18 cellular contexts compared by ENCODE assay signal in genomic region chr1:61152066-61152465, GRCh38.
DNase-seq lines count a peak whose midpoint lies in the region; ATAC-seq and TF ChIP-seq lines count a peak whose summit lies in the region.
"Had no signal": no experiment of that assay in that cellular context is flagged by ENCODE, and none has a peak within 500 bp of the region (broad histone marks: within the 10 kb centered on the region; RNA-seq: fewer than 3 reads in every experiment).

No MANE protein-coding gene starts in this region.

- H3K4me3 Mint-ChIP-seq in natural killer cell treated with Interleukin-12 subunit alpha and Interleukin-12 subunit beta and Interleukin-15 and Interleukin-18, amount 100 ng/mL, for 72 hours, result no peak overlapping the region
- H3K4me3 Mint-ChIP-seq: activated CD4-positive, alpha-beta T cell treated with anti-CD3 and anti-CD28 coated beads, Interleukin-2, amount 10 ng/mL, durations not matched to agents 24 days and 14 days; activated naive CD8-positive, alpha-beta T cell treated with anti-CD3 and anti-CD28 coated beads, Interleukin-2, amount 10 ng/mL, durations not matched to agents 7 days and 5 days; CD4-positive, CD25-positive, alpha-beta regulatory T cell; naive B cell had no signal

- CTCF ChIA-PET in HEK293T (lab: Yijun Ruan, JAX), result interaction anchor here (0.9 kb wide), 1 partner anchor 46 kb away, joined by 3 read pairs; no protein-coding TSS in a partner anchor

- ATAC-seq in natural killer cell treated with Interleukin-12 subunit alpha and Interleukin-12 subunit beta and Interleukin-15 and Interleukin-18, amount 100 ng/mL, for 72 hours, result no peak
- ATAC-seq: lower lobe of right lung had no signal

- DNase-seq in HEK293T (ENCODE audit: extremely low spot score) (peak; percentile 39), dorsolateral prefrontal cortex (no peak), mucosa of gallbladder (ENCODE audit: low spot score) (peak; percentile 84), hippocampal formation (lab: John Stamatoyannopoulos, UW) (no peak)
- DNase-seq in stimulated activated CD4-positive, alpha-beta T cell treated with anti-CD3 and anti-CD28 coated beads, Interleukin-4, amount 100 ng/mL, for 1 hour, result no peak
- no peak for DNase-seq in activated CD4-positive, alpha-beta T cell treated with anti-CD3 and anti-CD28 coated beads, Interleukin-2, amount 50 U/mL, for 4 hours
- no peak for DNase-seq in natural killer cell treated with Interleukin-12 subunit alpha and Interleukin-12 subunit beta and Interleukin-15 and Interleukin-18, amount 100 ng/mL, for 72 hours (ENCODE audit: low spot score)
- DNase-seq: activated CD4-positive, alpha-beta T cell treated with anti-CD3 and anti-CD28 coated beads, Interleukin-2, amount 10 ng/mL, durations not matched to agents 24 days and 14 days; activated naive CD8-positive, alpha-beta T cell treated with anti-CD3 and anti-CD28 coated beads, Interleukin-2, amount 10 ng/mL, durations not matched to agents 7 days and 5 days; CD4-positive, CD25-positive, alpha-beta regulatory T cell; lower lobe of right lung; naive B cell; NCI-H1694; PC-3; SIG-M5; T-helper 1 cell had no signal

- intact Hi-C loops in dorsolateral prefrontal cortex (cut with DNase I), result no loop called here

- H3K27ac ChIP-seq in dorsolateral prefrontal cortex (peak overlapping the region in 52 of 59 donors; percentile 4 to 87 (median 70)), temporal lobe (ENCODE audit: low read depth, low read length) (peak overlapping the region; percentile 33)
- H3K27ac ChIP-seq: lower lobe of right lung had no signal

- TF ChIP-seq CTCF in dorsolateral prefrontal cortex (IDR thresholded peaks at IDR 0.05 in 54 of 56, conservative IDR thresholded peaks at IDR 0.05 in 2 of 56; ENCODE audit: low read depth in 1 of 56, partially characterized antibody in 56 of 56), result no peak

- H3K4me1 Mint-ChIP-seq in natural killer cell treated with Interleukin-12 subunit alpha and Interleukin-12 subunit beta and Interleukin-15 and Interleukin-18, amount 100 ng/mL, for 72 hours (ENCODE audit: low read depth in 2 of 2), result peaks cover under 1 to 6% of the 10 kb centered on the region in 2 donors
- H3K4me1 Mint-ChIP-seq: naive B cell had no signal

- POLR2A ChIA-PET in HEK293T (lab: Yijun Ruan, JAX), result no interaction called here

- H3K4me3 ChIP-seq in dorsolateral prefrontal cortex, result peak overlapping the region in 1 of 59 donors; percentile 4
- H3K4me3 ChIP-seq: lower lobe of right lung had no signal

- H3K27me3 ChIP-seq in dorsolateral prefrontal cortex, result no peaks in the 10 kb centered on the region

- H3K36me3 Mint-ChIP-seq in natural killer cell treated with Interleukin-12 subunit alpha and Interleukin-12 subunit beta and Interleukin-15 and Interleukin-18, amount 100 ng/mL, for 72 hours, result no peaks in the 10 kb centered on the region
- H3K36me3 Mint-ChIP-seq: activated naive CD8-positive, alpha-beta T cell treated with anti-CD3 and anti-CD28 coated beads, Interleukin-2, amount 10 ng/mL, durations not matched to agents 7 days and 5 days; CD4-positive, CD25-positive, alpha-beta regulatory T cell; naive B cell had no signal

- H3K9me3 Mint-ChIP-seq in natural killer cell treated with Interleukin-12 subunit alpha and Interleukin-12 subunit beta and Interleukin-15 and Interleukin-18, amount 100 ng/mL, for 72 hours, result no peaks in the 10 kb centered on the region
- H3K9me3 Mint-ChIP-seq: activated CD4-positive, alpha-beta T cell treated with anti-CD3 and anti-CD28 coated beads, Interleukin-2, amount 10 ng/mL, durations not matched to agents 24 days and 14 days; activated naive CD8-positive, alpha-beta T cell treated with anti-CD3 and anti-CD28 coated beads, Interleukin-2, amount 10 ng/mL, durations not matched to agents 7 days and 5 days; activated T-helper 2 cell treated with anti-CD3 and anti-CD28 coated beads, Interferon-gamma antibody, Interleukin-2, Interleukin-4, amounts not matched to agents 10 μg/mL and 5 μg/mL and 100 μg/mL, durations not matched to agents 14 hours and 24 hours and 36 hours; CD4-positive, CD25-positive, alpha-beta regulatory T cell; naive B cell had no signal

- H3K27ac Mint-ChIP-seq in natural killer cell treated with Interleukin-12 subunit alpha and Interleukin-12 subunit beta and Interleukin-15 and Interleukin-18, amount 100 ng/mL, for 72 hours, result no peak overlapping the region
- H3K27ac Mint-ChIP-seq: activated CD4-positive, alpha-beta T cell treated with anti-CD3 and anti-CD28 coated beads, Interleukin-2, amount 10 ng/mL, durations not matched to agents 24 days and 14 days; activated naive CD8-positive, alpha-beta T cell treated with anti-CD3 and anti-CD28 coated beads, Interleukin-2, amount 10 ng/mL, durations not matched to agents 7 days and 5 days; activated T-helper 2 cell treated with anti-CD3 and anti-CD28 coated beads, Interferon-gamma antibody, Interleukin-2, Interleukin-4, amounts not matched to agents 10 μg/mL and 5 μg/mL and 100 μg/mL, durations not matched to agents 14 hours and 24 hours and 36 hours; CD4-positive, CD25-positive, alpha-beta regulatory T cell; naive B cell had no signal

- peaks cover 30 to 50% of the 10 kb centered on the region in 2 donors for H3K27me3 Mint-ChIP-seq in natural killer cell treated with Interleukin-12 subunit alpha and Interleukin-12 subunit beta and Interleukin-15 and Interleukin-18, amount 100 ng/mL, for 72 hours
- H3K27me3 Mint-ChIP-seq: naive B cell had no signal

TF ChIP-seq in HEK293T, 16 proteins besides CTCF, POLR2A, EP300 and RAD21:
- no peak for TF ChIP-seq FOXK2 (IDR thresholded peaks at IDR 0.05)
- no peak for TF ChIP-seq BHLHE40 (IDR thresholded peaks at IDR 0.05; ENCODE audit: borderline replicate concordance)
- TF ChIP-seq FOXA1 (IDR thresholded peaks at IDR 0.05), result no peak
- TF ChIP-seq ZNF384 (IDR thresholded peaks at IDR 0.05), result no peak
- TF ChIP-seq LEF1 (IDR thresholded peaks at IDR 0.05; ENCODE audit: borderline replicate concordance), result no peak; the same call in 1 of the 2 replicates
- TF ChIP-seq SUZ12 (IDR thresholded peaks at IDR 0.05), result no peak
- 0 out of 2 replicates have a peak, but pooled peaks have one; percentile 43 for TF ChIP-seq FOXM1 (IDR thresholded peaks at IDR 0.05; ENCODE audit: borderline replicate concordance)
- no peak for TF ChIP-seq L3MBTL2 (conservative IDR thresholded peaks at IDR 0.05)
- peak; percentile 53; the same call in 1 of the 2 replicates for TF ChIP-seq ARNT (IDR thresholded peaks at IDR 0.05)
- TF ChIP-seq CTBP1 (IDR thresholded peaks at IDR 0.05; ENCODE audit: borderline replicate concordance), result peak; percentile 88
- TF ChIP-seq HDGF (IDR thresholded peaks at IDR 0.05; ENCODE audit: borderline replicate concordance), result no peak
- TF ChIP-seq ELF4 (IDR thresholded peaks at IDR 0.05), result no peak
- no peak for TF ChIP-seq TARDBP (IDR thresholded peaks at IDR 0.05)
- no peak for TF ChIP-seq NFRKB (IDR thresholded peaks at IDR 0.05)
- peak; percentile 93 for TF ChIP-seq PKNOX1 (IDR thresholded peaks at IDR 0.05)
- TF ChIP-seq SP1 (IDR thresholded peaks at IDR 0.05), result no peak

Comparison
In these comparisons a context has a peak if more than half of its experiments do, and no peak if none do; other contexts are left out.
1. DNase-seq: peak in HEK293T (single experiment) and mucosa of gallbladder (single experiment); none in dorsolateral prefrontal cortex (0 of 10), stimulated activated CD4-positive, alpha-beta T cell treated with anti-CD3 and anti-CD28 coated beads, Interleukin-4, amount 100 ng/mL, for 1 hour (single experiment), activated CD4-positive, alpha-beta T cell treated with anti-CD3 and anti-CD28 coated beads, Interleukin-2, amount 50 U/mL, for 4 hours (0 of 2), natural killer cell treated with Interleukin-12 subunit alpha and Interleukin-12 subunit beta and Interleukin-15 and Interleukin-18, amount 100 ng/mL, for 72 hours (single experiment) and hippocampal formation (0 of 2).